In the genomic region with DNA sequence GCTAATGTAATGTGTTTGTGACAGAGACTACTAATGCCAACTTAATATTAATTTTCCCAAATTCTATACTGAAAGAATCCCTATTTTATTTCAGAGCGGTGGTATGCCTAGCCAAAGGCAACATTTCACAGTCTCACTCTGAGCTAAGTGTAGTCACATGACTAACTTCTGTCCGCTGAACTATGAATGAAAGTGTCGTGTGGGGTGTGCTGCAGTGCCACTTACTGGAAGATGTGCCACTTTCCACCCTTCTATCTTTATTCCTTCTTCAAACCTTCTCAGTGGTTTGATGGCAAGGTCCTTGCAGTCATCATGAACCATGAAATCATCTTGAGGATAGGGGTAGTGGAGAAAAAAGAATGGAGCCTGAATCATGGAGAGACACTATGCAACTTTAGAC, we compare ENCODE assay signal across 11 cellular contexts. TPM values are rescaled to one million over a fixed set of nuclear protein-coding genes. Genes with fewer than 3 reads are reported as not detected.
DNase-seq lines count a peak whose midpoint lies in the region; ATAC-seq and TF ChIP-seq lines count a peak whose summit lies in the region.
"Had no signal": no experiment of that assay in that cellular context is flagged by ENCODE, and none has a peak within 500 bp of the region (broad histone marks: within the 10 kb centered on the region; RNA-seq: fewer than 3 reads in every experiment).

No MANE protein-coding gene starts in this region.

- no peaks in the 10 kb centered on the region for H3K4me1 Mint-ChIP-seq in osteocyte (ENCODE audit: unreplicated experiment)

- H3K9me3 ChIP-seq in left lung: peaks cover 0 to 10% of the 10 kb centered on the region in 2 donors

- TF ChIP-seq CTCF in GM12864 (IDR thresholded peaks at IDR 0.05; ENCODE audit: low read depth, low read length, missing control alignments) (peak; percentile 39), left lung (IDR thresholded peaks at IDR 0.05) (no peak), osteocyte (IDR thresholded peaks at IDR 0.05) (no peak)

- ATAC-seq in GM21360 (IDR thresholded peaks at IDR 0.05; ENCODE audit: unreplicated experiment) (peak; percentile 92), HG03432 (IDR thresholded peaks at IDR 0.05; ENCODE audit: unreplicated experiment) (peak; percentile 73), left lung (no peak)
- ATAC-seq: activated CD8-positive, alpha-beta T cell treated with anti-CD3 and anti-CD28 coated beads, Interleukin-2, amount 10 ng/mL, durations not matched to agents 7 days and 5 days had no signal

- H3K27ac Mint-ChIP-seq in osteocyte (ENCODE audit: unreplicated experiment): no peak overlapping the region
- H3K27ac Mint-ChIP-seq: activated CD8-positive, alpha-beta T cell treated with anti-CD3 and anti-CD28 coated beads, Interleukin-2, amount 10 ng/mL, durations not matched to agents 7 days and 5 days had no signal

- no peaks in the 10 kb centered on the region for H3K36me3 Mint-ChIP-seq in osteocyte (ENCODE audit: unreplicated experiment)

- DNase-seq in GM12864 (ENCODE audit: low read depth) (no peak), RPMI7951 (ENCODE audit: low read depth) (peak; percentile 54), pons (ENCODE audit: low spot score) (no peak), left lung (no peak), osteocyte (ENCODE audit: extremely low spot score, unreplicated experiment) (no peak)
- no peak for DNase-seq in activated effector memory CD4-positive, alpha-beta T cell treated with Interleukin-2 at 50 U/mL for 16 hours
- DNase-seq: activated CD8-positive, alpha-beta T cell treated with anti-CD3 and anti-CD28 coated beads, Interleukin-2, amount 10 ng/mL, durations not matched to agents 7 days and 5 days; COR-L47 had no signal

- peaks cover 13% of the 10 kb centered on the region for H3K9me3 Mint-ChIP-seq in osteocyte (ENCODE audit: unreplicated experiment)

- H3K4me3 ChIP-seq in GM12864 (ENCODE audit: low read depth, low read length) (no peak overlapping the region), left lung (no peak overlapping the region)

- H3K27me3 Mint-ChIP-seq in osteocyte (ENCODE audit: unreplicated experiment): peaks cover 11% of the 10 kb centered on the region

- intact Hi-C loops in left lung (cut with DNase I): no loop called here

- H3K27me3 ChIP-seq in left lung: no peaks in the 10 kb centered on the region

- H3K4me3 Mint-ChIP-seq in osteocyte (ENCODE audit: unreplicated experiment): no peak overlapping the region
- H3K4me3 Mint-ChIP-seq: activated CD8-positive, alpha-beta T cell treated with anti-CD3 and anti-CD28 coated beads, Interleukin-2, amount 10 ng/mL, durations not matched to agents 7 days and 5 days had no signal

- no peak overlapping the region for H3K27ac ChIP-seq in left lung
- H3K27ac ChIP-seq: RWPE1 had no signal

- no peaks in the 10 kb centered on the region for H3K36me3 ChIP-seq in left lung

- H3K4me1 ChIP-seq in left lung: peaks cover 0 to 3% of the 10 kb centered on the region in 2 donors

RNA-seq across cellular contexts. Expression of a gene that starts 47.3 kb away (rescaled TPM):
- total RNA-seq in RPMI7951 (2014; rRNA removed; shearing (Covaris generic)): 106 and 122 TPM in 2 replicates
- total RNA-seq in left lung (10 to 100 TPM; 21.0 to 21.2 TPM), osteocyte (19.3 and 21.1 TPM in 2 replicates)

RNA-seq across cellular contexts. Expression of a gene that starts 47.6 kb away (rescaled TPM):
- 19.3 and 25.0 TPM in 2 replicates for total RNA-seq in RPMI7951 (2014; rRNA removed; shearing (Covaris generic))
- total RNA-seq in left lung (10 to 100 TPM in 1 of 2 donors, 1 to 10 TPM in 1; 9.4 to 13.9 TPM), osteocyte (10.3 and 11.3 TPM in 2 replicates)
